In genomic region chr6:128914051-128914450, GRCh38 we compare ENCODE assay signal across 16 cellular contexts.
"Had no signal": no experiment of that assay in that cellular context is flagged by ENCODE, and none has a peak within 500 bp of the region (broad histone marks: within the 10 kb centered on the region; RNA-seq: fewer than 3 reads in every experiment).

No MANE protein-coding gene starts in this region.

- H3K4me1 Mint-ChIP-seq: naive thymus-derived CD4-positive, alpha-beta T cell had no signal

- DNase-seq: effector memory CD8-positive, alpha-beta T cell; kidney; left cardiac atrium; mammary epithelial cell; naive thymus-derived CD4-positive, alpha-beta T cell; nephron progenitor cell; right cardiac atrium; stimulated activated CD4-positive, alpha-beta T cell treated with anti-CD3 and anti-CD28 coated beads, Interleukin-2, amount 100 ng/mL, for 48 hours; stimulated activated naive CD4-positive, alpha-beta T cell treated with Interleukin-2 at 50 U/mL for 16 hours; trophoblast cell had no signal

- H3K36me3 Mint-ChIP-seq: naive thymus-derived CD4-positive, alpha-beta T cell had no signal

- H3K27ac Mint-ChIP-seq: dendritic cell treated with granulocyte-macrophage colony-stimulating factor and Interleukin-4, amounts not matched to agents 40 ng/mL and 50 ng/mL, for 4 days; effector memory CD8-positive, alpha-beta T cell; naive thymus-derived CD4-positive, alpha-beta T cell; nephron progenitor cell had no signal

- H3K27me3 Mint-ChIP-seq: dendritic cell treated with granulocyte-macrophage colony-stimulating factor and Interleukin-4, amounts not matched to agents 40 ng/mL and 50 ng/mL, for 4 days; effector memory CD8-positive, alpha-beta T cell had no signal

- H3K36me3 ChIP-seq: esophagus muscularis mucosa, neutrophil had no signal

- H3K27ac ChIP-seq: epithelial cell of prostate, esophagus muscularis mucosa, hepatocyte, neutrophil had no signal

- ATAC-seq: effector memory CD8-positive, alpha-beta T cell; left cardiac atrium; naive thymus-derived CD4-positive, alpha-beta T cell had no signal

- H3K4me3 Mint-ChIP-seq: dendritic cell treated with granulocyte-macrophage colony-stimulating factor and Interleukin-4, amounts not matched to agents 40 ng/mL and 50 ng/mL, for 4 days; effector memory CD8-positive, alpha-beta T cell; naive thymus-derived CD4-positive, alpha-beta T cell; nephron progenitor cell had no signal

- H3K9me3 ChIP-seq: esophagus muscularis mucosa, neutrophil had no signal

- H3K4me3 ChIP-seq: esophagus muscularis mucosa, hepatocyte, smooth muscle cell had no signal

- H3K27me3 ChIP-seq: esophagus muscularis mucosa, hepatocyte, neutrophil had no signal
